38 cellular contexts compared by ENCODE assay signal in the genomic region with DNA sequence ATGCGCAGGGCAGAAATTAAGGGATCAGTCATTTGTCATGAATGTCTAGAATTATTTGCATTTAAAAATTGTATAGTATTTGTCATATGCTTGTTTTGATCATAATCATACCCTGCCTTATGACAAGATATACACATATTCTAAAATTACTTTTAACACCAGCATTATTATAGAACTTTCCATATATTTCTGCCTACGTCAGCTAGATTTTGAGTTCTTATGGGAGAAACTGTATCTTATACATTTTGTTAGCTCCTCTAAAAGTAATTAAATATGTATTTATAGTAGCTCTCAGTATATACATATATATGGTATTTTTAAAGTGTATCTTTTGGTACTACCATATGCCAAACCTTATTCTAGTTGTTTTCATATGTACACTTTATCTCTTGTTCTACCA.
"Had no signal": no experiment of that assay in that cellular context is flagged by ENCODE, and none has a peak within 500 bp of the region (broad histone marks: within the 10 kb centered on the region; RNA-seq: fewer than 3 reads in every experiment).

No MANE protein-coding gene starts in this region.

- H3K36me3 ChIP-seq: adrenal gland, ascending aorta, brain microvascular endothelial cell, breast epithelium, cardiac muscle cell had no signal

- H3K4me1 ChIP-seq: adrenal gland, body of pancreas, breast epithelium had no signal

- H3K4me3 ChIP-seq: adrenal gland, ascending aorta, body of pancreas, breast epithelium, cardiac muscle cell had no signal

- H3K27me3 Mint-ChIP-seq: activated naive CD4-positive, alpha-beta T cell treated with anti-CD3 and anti-CD28 coated beads, Interleukin-2, amount 10 ng/mL, durations not matched to agents 7 days and 5 days; activated naive CD4-positive, alpha-beta T cell treated with anti-CD3 and anti-CD28 coated beads, Interleukin-2, amount 50 U/mL, for 24 hours; activated naive CD8-positive, alpha-beta T cell; activated naive CD8-positive, alpha-beta T cell treated with anti-CD3 and anti-CD28 coated beads for 36 hours; activated naive CD8-positive, alpha-beta T cell treated with anti-CD3 and anti-CD28 coated beads, Interleukin-2, amount 10 ng/mL, durations not matched to agents 7 days and 5 days; activated naive CD8-positive, alpha-beta T cell treated with anti-CD3 and anti-CD28 coated beads, Interleukin-2, amount 50 U/mL, for 24 hours; activated T-cell treated with anti-CD3 and anti-CD28 coated beads, Interleukin-2, amount 50 U/mL, for 24 hours; activated T-helper 17 cell treated with anti-CD3 and anti-CD28 coated beads, Interleukin-2, amount 50 U/mL, for 72 hours; central memory CD8-positive, alpha-beta T cell had no signal

- H3K36me3 Mint-ChIP-seq: activated naive CD4-positive, alpha-beta T cell treated with anti-CD3 and anti-CD28 coated beads, Interleukin-2, amount 10 ng/mL, durations not matched to agents 7 days and 5 days; activated naive CD4-positive, alpha-beta T cell treated with anti-CD3 and anti-CD28 coated beads, Interleukin-2, amount 50 U/mL, for 24 hours; activated naive CD4-positive, alpha-beta T cell treated with anti-CD3 and anti-CD28 coated beads, Interleukin-2, amount 50 U/mL, for 72 hours; activated naive CD8-positive, alpha-beta T cell; activated naive CD8-positive, alpha-beta T cell treated with anti-CD3 and anti-CD28 coated beads for 36 hours; activated naive CD8-positive, alpha-beta T cell treated with anti-CD3 and anti-CD28 coated beads, Interleukin-2, amount 10 ng/mL, durations not matched to agents 7 days and 5 days; brain had no signal

- H3K4me3 Mint-ChIP-seq: activated naive CD4-positive, alpha-beta T cell treated with anti-CD3 and anti-CD28 coated beads for 36 hours; activated naive CD4-positive, alpha-beta T cell treated with anti-CD3 and anti-CD28 coated beads, Interleukin-2, amount 10 ng/mL, durations not matched to agents 7 days and 5 days; activated naive CD4-positive, alpha-beta T cell treated with anti-CD3 and anti-CD28 coated beads, Interleukin-2, amount 50 U/mL, for 24 hours; activated naive CD8-positive, alpha-beta T cell; activated naive CD8-positive, alpha-beta T cell treated with anti-CD3 and anti-CD28 coated beads for 36 hours; activated naive CD8-positive, alpha-beta T cell treated with anti-CD3 and anti-CD28 coated beads, Interleukin-2, amount 10 ng/mL, durations not matched to agents 7 days and 5 days; activated naive CD8-positive, alpha-beta T cell treated with anti-CD3 and anti-CD28 coated beads, Interleukin-2, amount 50 U/mL, for 24 hours; activated T-cell treated with anti-CD3 and anti-CD28 coated beads, Interleukin-2, amount 50 U/mL, for 24 hours; activated T-cell treated with anti-CD3 and anti-CD28 coated beads, Interleukin-2, amount 50 U/mL, for 72 hours; activated T-helper 1 cell treated with anti-CD3 and anti-CD28 coated beads, Interleukin-12 subunit alpha, Interleukin-12 subunit beta, Interleukin-2, Interleukin-4 antibody, amounts not matched to agents 30 ng/mL and 10 ng/mL and 1 ng/mL, durations not matched to agents 14 hours and 24 hours and 36 hours; activated T-helper 17 cell treated with anti-CD3 and anti-CD28 coated beads, Interleukin-2, amount 50 U/mL, for 72 hours; brain; central memory CD8-positive, alpha-beta T cell had no signal

- H3K9me3 ChIP-seq: ascending aorta, body of pancreas, breast epithelium had no signal

- H3K27ac ChIP-seq: adrenal gland, ascending aorta, body of pancreas, breast epithelium, cardiac muscle cell had no signal

- ATAC-seq: activated naive CD4-positive, alpha-beta T cell treated with anti-CD3 and anti-CD28 coated beads, Interleukin-2, amount 50 U/mL, for 72 hours; activated naive CD8-positive, alpha-beta T cell treated with anti-CD3 and anti-CD28 coated beads, Interleukin-2, amount 50 U/mL, for 24 hours; activated T-cell treated with anti-CD3 and anti-CD28 coated beads, Interleukin-2, amount 50 U/mL, for 72 hours; activated T-helper 17 cell treated with anti-CD3 and anti-CD28 coated beads, Interleukin-2, amount 50 U/mL, for 72 hours; body of pancreas had no signal

- H3K9me3 Mint-ChIP-seq: activated T-helper 1 cell treated with anti-CD3 and anti-CD28 coated beads, Interleukin-12 subunit alpha, Interleukin-12 subunit beta, Interleukin-2, Interleukin-4 antibody, amounts not matched to agents 30 ng/mL and 10 ng/mL and 1 ng/mL, durations not matched to agents 14 hours and 24 hours and 36 hours had no signal

- H3K4me1 Mint-ChIP-seq: activated naive CD4-positive, alpha-beta T cell treated with anti-CD3 and anti-CD28 coated beads, Interleukin-2, amount 10 ng/mL, durations not matched to agents 7 days and 5 days; activated naive CD4-positive, alpha-beta T cell treated with anti-CD3 and anti-CD28 coated beads, Interleukin-2, amount 50 U/mL, for 24 hours; activated naive CD8-positive, alpha-beta T cell treated with anti-CD3 and anti-CD28 coated beads for 36 hours; activated naive CD8-positive, alpha-beta T cell treated with anti-CD3 and anti-CD28 coated beads, Interleukin-2, amount 10 ng/mL, durations not matched to agents 7 days and 5 days; activated naive CD8-positive, alpha-beta T cell treated with anti-CD3 and anti-CD28 coated beads, Interleukin-2, amount 50 U/mL, for 24 hours; activated T-helper 17 cell treated with anti-CD3 and anti-CD28 coated beads, Interleukin-2, amount 50 U/mL, for 72 hours; brain; central memory CD8-positive, alpha-beta T cell had no signal

- H3K27me3 ChIP-seq: adrenal gland, ascending aorta, body of pancreas, brain microvascular endothelial cell, breast epithelium, cardiac muscle cell had no signal

- DNase-seq: activated effector memory CD4-positive, alpha-beta T cell treated with anti-CD3 and anti-CD28 coated beads, Interleukin-2, amount 50 U/mL, for 16 hours; activated effector memory CD4-positive, alpha-beta T cell treated with Interleukin-2 at 50 U/mL for 16 hours; activated gamma-delta T cell; activated gamma-delta T cell treated with Interleukin-2 at 50 U/mL for 16 hours; activated naive CD4-positive, alpha-beta T cell; activated naive CD4-positive, alpha-beta T cell treated with anti-CD3 and anti-CD28 coated beads for 36 hours; activated naive CD4-positive, alpha-beta T cell treated with anti-CD3 and anti-CD28 coated beads, Interleukin-2, amount 10 ng/mL, durations not matched to agents 7 days and 5 days; activated naive CD4-positive, alpha-beta T cell treated with anti-CD3 and anti-CD28 coated beads, Interleukin-2, amount 50 U/mL, for 16 hours; activated naive CD4-positive, alpha-beta T cell treated with Interleukin-2 at 50 U/mL for 16 hours; activated naive CD8-positive, alpha-beta T cell treated with anti-CD3 and anti-CD28 coated beads for 36 hours; activated naive CD8-positive, alpha-beta T cell treated with anti-CD3 and anti-CD28 coated beads, Interleukin-2, amount 10 ng/mL, durations not matched to agents 7 days and 5 days; activated naive CD8-positive, alpha-beta T cell treated with anti-CD3 and anti-CD28 coated beads, Interleukin-2, amount 50 U/mL, for 24 hours; activated T-cell treated with anti-CD3 and anti-CD28 coated beads, Interleukin-2, amount 50 U/mL, for 24 hours; activated T-cell treated with anti-CD3 and anti-CD28 coated beads, Interleukin-2, amount 50 U/mL, for 48 hours; activated T-cell treated with anti-CD3 and anti-CD28 coated beads, Interleukin-2, amount 50 U/mL, for 72 hours; adrenal gland; amniotic stem cell; amygdala; anterior cingulate cortex; aorta; body of pancreas; brain microvascular endothelial cell; caudate nucleus; central memory CD4-positive, alpha-beta T cell; cerebellar nuclear complex had no signal

- FAIRE-seq: astrocyte, bronchial epithelial cell, colon had no signal
